Comparison of ENCODE assay signal across 11 cellular contexts in the genomic region with DNA sequence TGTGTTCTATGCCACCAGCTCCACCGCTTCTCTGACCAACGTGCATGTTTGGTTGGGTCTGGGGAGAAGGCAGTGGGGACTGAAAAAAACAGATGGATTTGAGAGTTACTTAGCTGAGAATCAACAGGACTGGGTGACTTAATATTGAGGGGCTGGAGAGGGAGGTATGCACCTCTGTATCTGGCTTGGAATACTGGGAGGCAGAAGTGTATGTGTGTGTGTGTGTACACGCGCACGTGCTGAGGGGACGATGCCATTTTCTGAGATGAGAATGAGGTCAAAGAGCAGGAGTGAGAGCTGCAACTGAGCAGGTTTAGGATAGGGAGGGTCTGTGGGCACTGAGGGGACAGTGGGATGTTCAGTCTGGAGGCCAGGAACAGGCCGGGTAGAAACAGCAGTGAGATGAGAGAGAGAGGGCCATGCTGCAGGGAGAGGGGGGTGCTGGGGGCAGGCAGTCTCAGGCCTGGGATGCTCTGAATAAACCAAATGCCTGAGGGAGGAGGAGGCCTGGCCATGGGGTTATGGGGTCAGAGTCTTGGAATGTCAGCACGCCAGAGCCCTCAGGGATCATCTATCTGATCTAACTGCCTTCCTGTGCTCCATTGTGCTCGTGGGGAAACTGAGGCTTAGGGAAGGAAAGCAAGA. TPM values are rescaled to one million over a fixed set of nuclear protein-coding genes. Genes with fewer than 3 reads are reported as not detected.
A peak's percentile ranks its signal among the peaks of the same experiment; 100 is the strongest.
DNase-seq lines count a peak whose midpoint lies in the region; FAIRE-seq and TF ChIP-seq lines count a peak whose summit lies in the region.
"Had no signal": no experiment of that assay in that cellular context is flagged by ENCODE, and none has a peak within 500 bp of the region (broad histone marks: within the 10 kb centered on the region; RNA-seq: fewer than 3 reads in every experiment).

No MANE protein-coding gene starts in this region.

- H3K9ac ChIP-seq in kidney (ENCODE audit: low read length in 2 of 2) = peak overlapping the region in 1 of 2 donors; percentile 15
- peak overlapping the region in 1 of 3 donors; percentile 60 for H3K9ac ChIP-seq in skeletal muscle tissue (ENCODE audit: low read depth in 1 of 3, low read length in 3 of 3)

- peaks cover 72 to 95% of the 10 kb centered on the region in 2 donors for H3K4me1 ChIP-seq in ascending aorta
- peaks cover 39 to 48% of the 10 kb centered on the region in 2 donors for H3K4me1 ChIP-seq in kidney (ENCODE audit: control insufficient read depth in 1 of 2, insufficient read depth in 1 of 2, low read depth in 1 of 2, low read length in 2 of 2)
- peaks cover 60 to 77% (median 62%) of the 10 kb centered on the region in 3 donors for H3K4me1 ChIP-seq in skeletal muscle tissue (ENCODE audit: control insufficient read depth in 3 of 3, insufficient read depth in 3 of 3, low read length in 3 of 3)

- H3K27me3 ChIP-seq in ascending aorta = no peaks in the 10 kb centered on the region
- H3K27me3 ChIP-seq in skeletal muscle tissue (ENCODE audit: control insufficient read depth in 3 of 3, insufficient read depth in 3 of 3, low read length in 3 of 3) = no peaks in the 10 kb centered on the region

- peak overlapping the region; percentile 98 to 99 for H3K27ac ChIP-seq in ascending aorta
- peak overlapping the region; percentile 67 to 85 for H3K27ac ChIP-seq in kidney (ENCODE audit: low read depth in 2 of 2, low read length in 2 of 2)
- H3K27ac ChIP-seq in skeletal muscle tissue (ENCODE audit: low read depth, low read length) = peak overlapping the region; percentile 82

- H3K9me3 ChIP-seq in ascending aorta (no peaks in the 10 kb centered on the region), kidney (ENCODE audit: control insufficient read depth in 1 of 2, low read length in 2 of 2) (no peaks in the 10 kb centered on the region), skeletal muscle tissue (ENCODE audit: control insufficient read depth in 3 of 3, low read length in 3 of 3) (no peaks in the 10 kb centered on the region)

- DNase-seq in GM03348 (ENCODE audit: low spot score) = peak; percentile 85
- DNase-seq in ascending aorta (ENCODE audit: low spot score in 2 of 2) = no peak
- DNase-seq in kidney = peak; percentile 75
- DNase-seq in HPDE6-E6E7 (ENCODE audit: extremely low spot score) = no peak
- DNase-seq in DMS79 treated with DMSO at 0.1 percent for 48 hours (lab: John Stamatoyannopoulos, UW) = no peak
- no peak for DNase-seq in DMS53 treated with DMSO at 0.1 percent for 48 hours (lab: John Stamatoyannopoulos, UW; ENCODE audit: unreplicated experiment)
- DNase-seq in foreskin melanocyte = no peak
- DNase-seq: activated CD4-positive, alpha-beta T cell treated with anti-CD3 and anti-CD28 coated beads, Interleukin-2, amount 10 ng/mL, durations not matched to agents 7 days and 5 days had no signal

- H3K4me3 ChIP-seq in ascending aorta = peak overlapping the region in 1 of 2 donors; percentile 43
- no peak overlapping the region for H3K4me3 ChIP-seq in kidney (ENCODE audit: low read length in 2 of 2)
- peak overlapping the region in 1 of 3 donors; percentile 13 for H3K4me3 ChIP-seq in skeletal muscle tissue (ENCODE audit: low read length in 3 of 3)

- TF ChIP-seq CTCF in ascending aorta (IDR thresholded peaks at IDR 0.05) (no peak), kidney (IDR thresholded peaks at IDR 0.05; ENCODE audit: borderline replicate concordance, extremely low read depth, insufficient read depth) (no peak)

- intact Hi-C loops in ascending aorta (cut with DNase I) = loop anchor here (10.0 kb wide), 1 partner anchor 453 kb away; no protein-coding TSS in a partner anchor
- intact Hi-C loops in kidney (cut with DNase I) = no loop called here

- no peaks in the 10 kb centered on the region for H3K36me3 ChIP-seq in ascending aorta
- H3K36me3 ChIP-seq in kidney (ENCODE audit: control insufficient read depth in 1 of 2, insufficient read depth in 2 of 2, low read length in 2 of 2) = no peaks in the 10 kb centered on the region
- H3K36me3 ChIP-seq in skeletal muscle tissue (ENCODE audit: control insufficient read depth in 3 of 3, insufficient read depth in 3 of 3, low read length in 3 of 3) = no peaks in the 10 kb centered on the region

- FAIRE-seq in kidney (lab: Jason Lieb, UNC) = no peak
- FAIRE-seq: bronchial epithelial cell, islet of Langerhans had no signal

RNA-seq across cellular contexts. Expression of a gene that starts 14.0 kb away (rescaled TPM):
- total RNA-seq in ascending aorta (341 TPM), kidney (104 TPM), skeletal muscle tissue (86.6 TPM)
- polyA plus RNA-seq in kidney (ENCODE audit: insufficient read depth, low read depth, low replicate concordance) = 50.4 TPM

RNA-seq across cellular contexts. Expression of a gene that starts 24.9 kb away (rescaled TPM):
- total RNA-seq in ascending aorta = not detected
- not detected for total RNA-seq in kidney
- polyA plus RNA-seq in kidney (ENCODE audit: insufficient read depth, low read depth, low replicate concordance) = 0.39 TPM
- total RNA-seq in skeletal muscle tissue = not detected
- total RNA-seq: activated CD4-positive, alpha-beta T cell treated with anti-CD3 and anti-CD28 coated beads, Interleukin-2, amount 10 ng/mL, durations not matched to agents 7 days and 5 days; bronchial epithelial cell had no signal

RNA-seq across cellular contexts. Expression of a gene that starts 48.2 kb away (rescaled TPM):
- total RNA-seq in ascending aorta (not detected), kidney (not detected), skeletal muscle tissue (not detected)
- polyA plus RNA-seq in kidney (ENCODE audit: insufficient read depth, low read depth, low replicate concordance) = not detected
- total RNA-seq: activated CD4-positive, alpha-beta T cell treated with anti-CD3 and anti-CD28 coated beads, Interleukin-2, amount 10 ng/mL, durations not matched to agents 7 days and 5 days; bronchial epithelial cell had no signal

RNA-seq across cellular contexts. Expression of a gene that starts 55.3 kb away (rescaled TPM):
- total RNA-seq in ascending aorta (70.9 TPM), kidney (55.8 TPM), skeletal muscle tissue (31.3 TPM)
- polyA plus RNA-seq in kidney (ENCODE audit: insufficient read depth, low read depth, low replicate concordance) = 7.5 TPM
- total RNA-seq: bronchial epithelial cell had no signal

Comparison
In these comparisons a context has a peak if more than half of its experiments do, and no peak if none do; other contexts are left out.
1. DNase-seq: peak in GM03348 (single experiment) and kidney (single experiment); none in ascending aorta (0 of 2), HPDE6-E6E7 (single experiment), DMS79 treated with DMSO at 0.1 percent for 48 hours (single experiment), DMS53 treated with DMSO at 0.1 percent for 48 hours (single experiment) and foreskin melanocyte (single experiment).
2. Peak in every context shown above with its lines, with median percentiles within 50 percentile points of each other: H3K27ac ChIP-seq.